Comparison of ENCODE assay signal across 1 cellular context in genomic region chr7:55774327-55775050, GRCh38.
TF ChIP-seq lines count a peak whose summit lies in the region.

No MANE protein-coding gene starts in this region.

TF ChIP-seq in GM23338, 12 proteins besides CTCF, POLR2A, EP300 and RAD21 (continued from another document):
- TF ChIP-seq ZNF462 (CRISPR knock-in tag; IDR thresholded peaks at IDR 0.05), result no peak
- no peak for TF ChIP-seq EZH2 (IDR thresholded peaks at IDR 0.05; ENCODE audit: low read depth, unreplicated experiment)
- TF ChIP-seq REST (IDR thresholded peaks at IDR 0.05; ENCODE audit: unreplicated experiment), result no peak
- no peak for TF ChIP-seq POLR2AphosphoS5 (IDR thresholded peaks at IDR 0.05; ENCODE audit: low read depth)
- TF ChIP-seq STAT1 (IDR thresholded peaks at IDR 0.05; ENCODE audit: unreplicated experiment), result no peak
- no peak for TF ChIP-seq ZNF114 (CRISPR knock-in tag; IDR thresholded peaks at IDR 0.05)
